Comparison of ENCODE assay signal across 12 cellular contexts in genomic region chr11:73312806-73313403, GRCh38. TPM values are rescaled to one million over a fixed set of nuclear protein-coding genes. Genes with fewer than 3 reads are reported as not detected.
DNase-seq lines count a peak whose midpoint lies in the region; ATAC-seq and TF ChIP-seq lines count a peak whose summit lies in the region.
"Had no signal": no experiment of that assay in that cellular context is flagged by ENCODE, and none has a peak within 500 bp of the region (broad histone marks: within the 10 kb centered on the region; RNA-seq: fewer than 3 reads in every experiment).

No MANE protein-coding gene starts in this region.

- ATAC-seq in psoas muscle, result no peak
- ATAC-seq: activated naive CD8-positive, alpha-beta T cell treated with anti-CD3 and anti-CD28 coated beads, Interleukin-2, amount 50 U/mL, for 24 hours; left colon had no signal

- H3K9me3 ChIP-seq in SK-N-MC (ENCODE audit: low read depth, low read length) (no peaks in the 10 kb centered on the region), psoas muscle (no peaks in the 10 kb centered on the region)

- TF ChIP-seq CTCF in AG09309 (IDR thresholded peaks at IDR 0.05; ENCODE audit: control insufficient read depth, insufficient read depth, low read depth, low read length, missing control alignments), result no peak
- no peak for TF ChIP-seq CTCF in fibroblast of the aortic adventitia (IDR thresholded peaks at IDR 0.05; ENCODE audit: insufficient read depth, low read length)
- no peak for TF ChIP-seq CTCF in psoas muscle (IDR thresholded peaks at IDR 0.05)

- intact Hi-C loops in psoas muscle (cut with DNase I), result no loop called here

- no peaks in the 10 kb centered on the region for H3K36me3 ChIP-seq in SK-N-MC (ENCODE audit: insufficient read depth, low read length)
- H3K36me3 ChIP-seq in psoas muscle (ENCODE audit: insufficient read depth in 1 of 2, low read depth in 1 of 2), result no peaks in the 10 kb centered on the region

- H3K4me3 ChIP-seq in AG09309 (ENCODE audit: control insufficient read depth, low read depth, low read length) (peak overlapping the region; percentile 47), SK-N-MC (peak overlapping the region; percentile 52), fibroblast of the aortic adventitia (ENCODE audit: low read depth, low read length) (peak overlapping the region; percentile 81), psoas muscle (peak overlapping the region; percentile 80)

- 67 to 70% (median 69%) methylated on average over 7 of the region's 7 CpGs for WGBS in psoas muscle, 3 donors

- H3K27me3 ChIP-seq in psoas muscle (ENCODE audit: insufficient read depth in 3 of 3, low read length in 2 of 3), result peaks cover 0 to 5% (median 4%) of the 10 kb centered on the region in 3 donors

- peak overlapping the region; percentile 41 for H3K9ac ChIP-seq in SK-N-MC (ENCODE audit: insufficient read length)

- DNase-seq in AG09309 (ENCODE audit: low read depth) (no peak), SK-N-MC (ENCODE audit: low read depth, low spot score) (no peak), fibroblast of the aortic adventitia (ENCODE audit: low read depth) (no peak), psoas muscle (peak in 1 of 2 donors; percentile 31), NCI-H2227 treated with DMSO at 0.1 percent for 48 hours (lab: John Stamatoyannopoulos, UW) (no peak), NCI-H146 treated with DMSO at 0.1 percent for 48 hours (lab: John Stamatoyannopoulos, UW; ENCODE audit: unreplicated experiment) (no peak), midbrain (lab: John Stamatoyannopoulos, UW) (no peak)
- no peak for DNase-seq in stimulated activated CD4-positive, alpha-beta T cell treated with anti-CD3 and anti-CD28 coated beads, Interleukin-12 subunit alpha, Interleukin-12 subunit beta, amount 100 ng/mL, for 4 hours
- DNase-seq: activated naive CD8-positive, alpha-beta T cell treated with anti-CD3 and anti-CD28 coated beads, Interleukin-2, amount 50 U/mL, for 24 hours; left colon; NCI-H226 had no signal

- H3K27ac ChIP-seq in SK-N-MC (peak overlapping the region; percentile 13; the same call in 1 of the 2 replicates), psoas muscle (peak overlapping the region; percentile 41)
- H3K27ac ChIP-seq: VCaP had no signal

- H3K4me1 ChIP-seq in psoas muscle, result peaks cover 16% of the 10 kb centered on the region

RNA-seq across cellular contexts. Expression of gene ARHGEF17, which starts 4.8 kb away (rescaled TPM):
- 30.3 and 70.3 TPM in 2 replicates for total RNA-seq in fibroblast of the aortic adventitia (ENCODE audit: low replicate concordance)
- 10 to 100 TPM; 10.8 to 38.4 (median 15.5) TPM for total RNA-seq in psoas muscle
- 1 to 10 TPM; 5.7 to 7.9 (median 6.9) TPM for polyA plus RNA-seq in psoas muscle

RNA-seq across cellular contexts. Expression of gene P2RY6, which starts 40.8 kb away (rescaled TPM):
- total RNA-seq in fibroblast of the aortic adventitia (ENCODE audit: low replicate concordance) (1.2 TPM in 1 of 2 replicates, not detected in the other), psoas muscle (1 to 10 TPM in 3 of 4 donors, under 1 TPM in 1; 0.96 to 2.5 (median 1.5) TPM)
- 1 to 10 TPM in 2 of 3 donors, under 1 TPM in 1; 0.59 to 1.6 (median 1.2) TPM for polyA plus RNA-seq in psoas muscle
